ENCODE assay signal across 8 cellular contexts in the genomic region with DNA sequence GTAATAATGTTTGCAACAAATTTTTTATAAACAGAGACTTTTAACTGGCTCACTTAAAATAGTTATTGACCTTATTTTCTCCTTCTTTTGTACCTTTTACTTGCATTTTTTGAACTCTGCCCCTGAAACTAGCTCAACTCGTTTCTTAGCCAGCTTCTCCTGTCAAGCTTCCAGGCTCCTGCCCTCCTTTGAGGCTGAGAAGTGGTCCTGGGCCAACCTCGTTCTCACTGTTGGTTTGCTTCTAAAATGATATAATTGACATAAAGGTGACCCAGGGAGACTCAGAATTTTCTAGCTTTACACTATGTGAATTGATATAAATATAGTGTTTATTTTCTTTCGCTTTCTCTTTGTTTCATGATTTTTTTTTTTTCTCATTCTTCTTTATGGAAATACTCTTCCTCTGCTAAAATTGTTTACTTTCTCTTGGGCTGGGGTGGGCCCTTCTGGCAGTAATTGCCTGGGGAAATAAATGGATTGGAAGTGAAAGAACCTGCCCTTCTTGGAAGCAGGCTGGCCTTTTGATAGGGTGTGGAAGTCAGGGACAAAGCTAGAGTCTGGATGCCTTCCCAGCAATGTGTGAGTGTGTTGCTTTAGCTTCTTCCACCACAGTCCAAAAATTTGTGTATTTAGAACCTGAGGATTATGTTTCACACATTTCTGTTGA. TPM values are rescaled to one million over a fixed set of nuclear protein-coding genes. Genes with fewer than 3 reads are reported as not detected.
A peak's percentile ranks its signal among the peaks of the same experiment; 100 is the strongest.
DNase-seq lines count a peak whose midpoint lies in the region; ATAC-seq and TF ChIP-seq lines count a peak whose summit lies in the region.

No MANE protein-coding gene starts in this region.

- peaks cover 10% of the 10 kb centered on the region for H3K4me1 Mint-ChIP-seq in glutamatergic neuron (ENCODE audit: low read depth, unreplicated experiment)
- H3K4me1 Mint-ChIP-seq in activated T-cell treated with anti-CD3 and anti-CD28 coated beads, Interleukin-2, amount 50 U/mL, for 4 hours (ENCODE audit: low read depth) = peaks cover 31% of the 10 kb centered on the region

- peaks cover 54% of the 10 kb centered on the region for H3K4me1 ChIP-seq in psoas muscle

- no peaks in the 10 kb centered on the region for H3K9me3 ChIP-seq in psoas muscle

- H3K36me3 Mint-ChIP-seq in glutamatergic neuron (ENCODE audit: unreplicated experiment) = no peaks in the 10 kb centered on the region
- peaks cover 6% of the 10 kb centered on the region for H3K36me3 Mint-ChIP-seq in activated T-cell treated with anti-CD3 and anti-CD28 coated beads, Interleukin-2, amount 50 U/mL, for 4 hours (ENCODE audit: insufficient read depth)

- peak; percentile 41 for ATAC-seq in GM18867 (IDR thresholded peaks at IDR 0.05; ENCODE audit: unreplicated experiment)
- ATAC-seq in SK-N-SH treated with all-trans-retinoic acid at 6 μM for 48 hours = peak; percentile 42; the same call in 2 of the 3 replicates
- ATAC-seq in psoas muscle = peak in 2 of 4 donors; percentile 67 to 69
- no peak for ATAC-seq in HG03432 (IDR thresholded peaks at IDR 0.05; ENCODE audit: unreplicated experiment)
- ATAC-seq in activated T-cell treated with anti-CD3 and anti-CD28 coated beads, Interleukin-2, amount 50 U/mL, for 4 hours = no peak

- H3K27me3 ChIP-seq in psoas muscle (ENCODE audit: insufficient read depth in 3 of 3, low read length in 2 of 3) = no peaks in the 10 kb centered on the region

- WGBS in psoas muscle, 3 donors = 30 to 39% (median 39%) methylated on average over 3 of the region's 3 CpGs

- no peaks in the 10 kb centered on the region for H3K36me3 ChIP-seq in psoas muscle (ENCODE audit: insufficient read depth in 1 of 2, low read depth in 1 of 2)

- H3K27me3 Mint-ChIP-seq in glutamatergic neuron (ENCODE audit: unreplicated experiment) = peaks cover 2% of the 10 kb centered on the region
- H3K27me3 Mint-ChIP-seq in activated T-cell treated with anti-CD3 and anti-CD28 coated beads, Interleukin-2, amount 50 U/mL, for 4 hours (ENCODE audit: low read depth) = no peaks in the 10 kb centered on the region

- peak overlapping the region; percentile 48 for H3K27ac ChIP-seq in psoas muscle

- peak overlapping the region; percentile 19 for H3K27ac Mint-ChIP-seq in glutamatergic neuron (ENCODE audit: unreplicated experiment)

- no peak for TF ChIP-seq CTCF in glutamatergic neuron (IDR thresholded peaks at IDR 0.05; ENCODE audit: partially characterized antibody, unreplicated experiment)
- TF ChIP-seq CTCF in psoas muscle (IDR thresholded peaks at IDR 0.05) = no peak

- no peak overlapping the region for H3K4me3 Mint-ChIP-seq in glutamatergic neuron (ENCODE audit: unreplicated experiment)
- no peak overlapping the region for H3K4me3 Mint-ChIP-seq in activated T-cell treated with anti-CD3 and anti-CD28 coated beads, Interleukin-2, amount 50 U/mL, for 4 hours

- intact Hi-C loops in psoas muscle (cut with DNase I) = no loop called here

- H3K4me3 ChIP-seq in psoas muscle = peak overlapping the region; percentile 33

- H3K9me3 Mint-ChIP-seq in glutamatergic neuron (ENCODE audit: unreplicated experiment) = no peaks in the 10 kb centered on the region
- no peaks in the 10 kb centered on the region for H3K9me3 Mint-ChIP-seq in activated T-cell treated with anti-CD3 and anti-CD28 coated beads, Interleukin-2, amount 50 U/mL, for 4 hours

- DNase-seq in glutamatergic neuron (no peak), psoas muscle (no peak), NCI-H2081 treated with DMSO at 0.1 percent for 48 hours (lab: John Stamatoyannopoulos, UW) (no peak), A172 (ENCODE audit: low spot score) (no peak)
- DNase-seq in activated T-cell treated with anti-CD3 and anti-CD28 coated beads, Interleukin-2, amount 50 U/mL, for 4 hours = no peak

TF ChIP-seq in SK-N-SH treated with all-trans-retinoic acid at 6 μM for 48 hours, 23 proteins besides CTCF, POLR2A, EP300 and RAD21:
- no peak for TF ChIP-seq ISL1 (CRISPR knock-in tag; IDR thresholded peaks at IDR 0.05)
- TF ChIP-seq ZNF70 (CRISPR knock-in tag; IDR thresholded peaks at IDR 0.05) = no peak
- TF ChIP-seq ZFP30 (CRISPR knock-in tag; IDR thresholded peaks at IDR 0.05) = no peak
- TF ChIP-seq ZC3H10 (CRISPR knock-in tag; IDR thresholded peaks at IDR 0.05) = no peak
- TF ChIP-seq GLIS3 (CRISPR knock-in tag; IDR thresholded peaks at IDR 0.05) = no peak
- no peak for TF ChIP-seq PPARA (CRISPR knock-in tag; IDR thresholded peaks at IDR 0.05; ENCODE audit: borderline replicate concordance)
- no peak for TF ChIP-seq TOX (CRISPR knock-in tag; IDR thresholded peaks at IDR 0.05; ENCODE audit: borderline replicate concordance)
- TF ChIP-seq, protein P1, sequence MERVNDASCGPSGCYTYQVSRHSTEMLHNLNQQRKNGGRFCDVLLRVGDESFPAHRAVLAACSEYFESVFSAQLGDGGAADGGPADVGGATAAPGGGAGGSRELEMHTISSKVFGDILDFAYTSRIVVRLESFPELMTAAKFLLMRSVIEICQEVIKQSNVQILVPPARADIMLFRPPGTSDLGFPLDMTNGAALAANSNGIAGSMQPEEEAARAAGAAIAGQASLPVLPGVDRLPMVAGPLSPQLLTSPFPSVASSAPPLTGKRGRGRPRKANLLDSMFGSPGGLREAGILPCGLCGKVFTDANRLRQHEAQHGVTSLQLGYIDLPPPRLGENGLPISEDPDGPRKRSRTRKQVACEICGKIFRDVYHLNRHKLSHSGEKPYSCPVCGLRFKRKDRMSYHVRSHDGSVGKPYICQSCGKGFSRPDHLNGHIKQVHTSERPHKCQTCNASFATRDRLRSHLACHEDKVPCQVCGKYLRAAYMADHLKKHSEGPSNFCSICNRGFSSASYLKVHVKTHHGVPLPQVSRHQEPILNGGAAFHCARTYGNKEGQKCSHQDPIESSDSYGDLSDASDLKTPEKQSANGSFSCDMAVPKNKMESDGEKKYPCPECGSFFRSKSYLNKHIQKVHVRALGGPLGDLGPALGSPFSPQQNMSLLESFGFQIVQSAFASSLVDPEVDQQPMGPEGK (CRISPR knock-in tag; IDR thresholded peaks at IDR 0.05; ENCODE audit: borderline replicate concordance) = no peak

RNA-seq across cellular contexts. Expression of a gene that starts 30.7 kb away (rescaled TPM):
- 26.2 TPM for total RNA-seq in glutamatergic neuron (ENCODE audit: unreplicated experiment)
- 10 to 100 TPM; 16.3 to 86.6 (median 35.8) TPM for total RNA-seq in psoas muscle
- polyA plus RNA-seq in psoas muscle = 10 to 100 TPM in 1 of 3 donors, 1 to 10 TPM in 2; 6.3 to 24.0 (median 8.6) TPM
- total RNA-seq in A172 (2014; rRNA removed; shearing (Covaris generic)) = 93.5 and 114 TPM in 2 replicates
- total RNA-seq in activated T-cell treated with anti-CD3 and anti-CD28 coated beads, Interleukin-2, amount 50 U/mL, for 4 hours = 10 to 100 TPM; 20.7 to 21.1 (median 21.0) TPM

Comparison
In these comparisons a context has a peak if more than half of its experiments do, and no peak if none do; other contexts are left out.
1. ATAC-seq: peak in GM18867 (single experiment) and SK-N-SH treated with all-trans-retinoic acid at 6 μM for 48 hours (single experiment); none in HG03432 (single experiment) and activated T-cell treated with anti-CD3 and anti-CD28 coated beads, Interleukin-2, amount 50 U/mL, for 4 hours (0 of 2).